Comparison of ENCODE assay signal across 18 cellular contexts in genomic region chr3:37443363-37444035, GRCh38. TPM values are rescaled to one million over a fixed set of nuclear protein-coding genes. Genes with fewer than 3 reads are reported as not detected.
DNase-seq lines count a peak whose midpoint lies in the region; ATAC-seq, FAIRE-seq and TF ChIP-seq lines count a peak whose summit lies in the region.
"Had no signal": no experiment of that assay in that cellular context is flagged by ENCODE, and none has a peak within 500 bp of the region (broad histone marks: within the 10 kb centered on the region; RNA-seq: fewer than 3 reads in every experiment).

No MANE protein-coding gene starts in this region.

- H3K4me2 ChIP-seq in HepG2 (ENCODE audit: low read depth, low read length): no peak overlapping the region
- H3K4me2 ChIP-seq: BLaER1 had no signal

- CTCF ChIA-PET in HepG2 (lab: Yijun Ruan, JAX; ENCODE audit: low intra/inter-chr PET ratio, low total read pairs): no interaction called here

- no peaks in the 10 kb centered on the region for H4K20me1 ChIP-seq in HepG2 (ENCODE audit: insufficient read depth, low read length)
- H4K20me1 ChIP-seq: BLaER1 had no signal

- FAIRE-seq in HepG2 (lab: Jason Lieb, UNC) (no peak), bronchial epithelial cell (lab: Jason Lieb, UNC) (no peak)

- TF ChIP-seq CTCF in HepG2 (CRISPR knock-in tag; IDR thresholded peaks at IDR 0.05): no peak
- no peak for TF ChIP-seq CTCF in right lobe of liver (IDR thresholded peaks at IDR 0.05)
- TF ChIP-seq CTCF in bronchial epithelial cell (IDR thresholded peaks at IDR 0.05; ENCODE audit: insufficient read depth, low read length, severe bottlenecking): no peak
- no peak for TF ChIP-seq CTCF in lower lobe of right lung (IDR thresholded peaks at IDR 0.05)

- no peaks in the 10 kb centered on the region for H3K36me3 ChIP-seq in HepG2 (replicated peaks in 1 of 2; ENCODE audit: control insufficient read depth in 1 of 2, insufficient read depth in 2 of 2, low read length in 2 of 2)
- H3K36me3 ChIP-seq in right lobe of liver: no peaks in the 10 kb centered on the region
- H3K36me3 ChIP-seq in bronchial epithelial cell (ENCODE audit: control insufficient read depth, insufficient read depth, low read length): no peaks in the 10 kb centered on the region
- H3K36me3 ChIP-seq in lower lobe of right lung: no peaks in the 10 kb centered on the region
- H3K36me3 ChIP-seq: BLaER1 had no signal

- ATAC-seq in HepG2: no peak
- ATAC-seq in right lobe of liver: no peak
- peak; percentile 63 to 82 for ATAC-seq in lower lobe of right lung
- ATAC-seq in GM18873 (IDR thresholded peaks at IDR 0.05; ENCODE audit: low FRiP score, unreplicated experiment): no peak
- ATAC-seq in HG03108 (IDR thresholded peaks at IDR 0.05; ENCODE audit: unreplicated experiment): no peak

- DNase-seq in HepG2 (ENCODE audit: low spot score) (no peak), right lobe of liver (no peak), bronchial epithelial cell (ENCODE audit: low read depth) (peak; percentile 37), lower lobe of right lung (no peak), NCI-H1048 (lab: John Stamatoyannopoulos, UW) (no peak)
- DNase-seq in activated CD4-positive, CD25-positive, alpha-beta regulatory T cell (lab: John Stamatoyannopoulos, UW): no peak
- DNase-seq: 8988T; CD8-positive, alpha-beta memory T cell; DMS 273 treated with DMSO at 0.1 percent for 48 hours; H7; MV-4-11; NCI-H1436 treated with DMSO at 0.1 percent for 48 hours; NCI-H2029 treated with DMSO at 0.1 percent for 48 hours; NCI-H2171 treated with DMSO at 0.1 percent for 48 hours; NCI-H446 treated with DMSO at 0.1 percent for 48 hours had no signal

- H3K9me3 ChIP-seq in HepG2 (ENCODE audit: low read length) (no peaks in the 10 kb centered on the region), right lobe of liver (no peaks in the 10 kb centered on the region), lower lobe of right lung (no peaks in the 10 kb centered on the region)
- H3K9me3 ChIP-seq: BLaER1 had no signal

- no peaks in the 10 kb centered on the region for H3K79me2 ChIP-seq in HepG2 (ENCODE audit: insufficient read depth, low read length)

- no peak overlapping the region for H3K27ac ChIP-seq in HepG2 (ENCODE audit: extremely low read length, insufficient read depth, low read length)
- H3K27ac ChIP-seq in right lobe of liver: no peak overlapping the region
- H3K27ac ChIP-seq in lower lobe of right lung: no peak overlapping the region
- H3K27ac ChIP-seq: BLaER1 had no signal

- H3K4me3 ChIP-seq in HepG2 (replicated peaks in 1 of 3; ENCODE audit: insufficient read depth in 1 of 3, low read depth in 2 of 3, low read length in 3 of 3) (no peak overlapping the region), right lobe of liver (no peak overlapping the region), bronchial epithelial cell (ENCODE audit: low read depth, low read length) (no peak overlapping the region), lower lobe of right lung (no peak overlapping the region)
- H3K4me3 ChIP-seq: BLaER1 had no signal

- 74% methylated on average over 13 of the region's 13 CpGs for WGBS in HepG2 (ENCODE audit: low lambda C conversion rate)
- 86% methylated on average over 13 of the region's 13 CpGs for WGBS in right lobe of liver (ENCODE audit: insufficient coverage, low coverage, low lambda C conversion rate, missing lambda C conversion rate)

- in situ Hi-C loops in HepG2 (cut with HindIII; ENCODE audit: extremely low pct_ligation_motif_present, low pct_unique_long_range_greater_than_20kb): no loop called here

- H3K27me3 ChIP-seq in HepG2 (ENCODE audit: control insufficient read depth in 1 of 2, insufficient read depth in 2 of 2, low read length in 2 of 2): peaks cover 0 to 10% of the 10 kb centered on the region in 2 experiments; a peak in 1 of 5 replicates
- no peaks in the 10 kb centered on the region for H3K27me3 ChIP-seq in right lobe of liver
- H3K27me3 ChIP-seq in bronchial epithelial cell (ENCODE audit: control insufficient read depth, insufficient read depth, low read length): peaks cover 4% of the 10 kb centered on the region
- no peaks in the 10 kb centered on the region for H3K27me3 ChIP-seq in lower lobe of right lung (ENCODE audit: low read depth)
- H3K27me3 ChIP-seq: BLaER1 had no signal

- POLR2A ChIA-PET in HepG2 (lab: Yijun Ruan, JAX): no interaction called here

- no peak overlapping the region for H3K9ac ChIP-seq in HepG2 (ENCODE audit: insufficient read depth, low read depth, low read length)
- H3K9ac ChIP-seq: BLaER1 had no signal

- TF ChIP-seq POLR2A in HepG2 (IDR thresholded peaks at IDR 0.05; ENCODE audit: insufficient read depth in 1 of 2, low read depth in 2 of 2, low read length in 2 of 2): no peak
- no peak for TF ChIP-seq POLR2A in right lobe of liver (IDR thresholded peaks at IDR 0.05)

- intact Hi-C loops in HepG2 (cut with micrococcal nuclease; ENCODE audit: unreplicated experiment): no loop called here
- intact Hi-C loops in right lobe of liver (cut with DNase I): no loop called here
- intact Hi-C loops in lower lobe of right lung (cut with DNase I): no loop called here

- H2AFZ ChIP-seq in HepG2 (ENCODE audit: low read length): no peak overlapping the region

- no peak for TF ChIP-seq EP300 in HepG2 (IDR thresholded peaks at IDR 0.05; ENCODE audit: low read depth in 2 of 2, low read length in 2 of 2)
- no peak for TF ChIP-seq EP300 in HepG2 (CRISPR knock-in tag; IDR thresholded peaks at IDR 0.05; ENCODE audit: borderline replicate concordance)

- BruUV-seq in HepG2 (replicated peaks; lab: Mats Ljungman, UMichigan): no TSS peak

- TF ChIP-seq RAD21 in HepG2 (CRISPR knock-in tag; IDR thresholded peaks at IDR 0.05): no peak

- H3K4me1 ChIP-seq in HepG2 (ENCODE audit: insufficient read depth, low read length): no peaks in the 10 kb centered on the region
- H3K4me1 ChIP-seq in right lobe of liver: no peaks in the 10 kb centered on the region
- H3K4me1 ChIP-seq in lower lobe of right lung: no peaks in the 10 kb centered on the region
- H3K4me1 ChIP-seq: BLaER1 had no signal

TF ChIP-seq in HepG2, 621 proteins besides CTCF, POLR2A, EP300 and RAD21 (continues in another document):
- TF ChIP-seq HNRNPLL (IDR thresholded peaks at IDR 0.05; ENCODE audit: low read depth, low read length, poor library complexity, severe bottlenecking): peak; percentile 48
- TF ChIP-seq KDM2A (CRISPR knock-in tag; IDR thresholded peaks at IDR 0.05; ENCODE audit: borderline replicate concordance, low read depth): peak; percentile 24; the same call in 1 of the 2 replicates
- no peak for TF ChIP-seq ZNF496 (CRISPR knock-in tag; IDR thresholded peaks at IDR 0.05; ENCODE audit: insufficient replicate concordance)
- TF ChIP-seq NFE2L1 (CRISPR knock-in tag; IDR thresholded peaks at IDR 0.05; ENCODE audit: borderline replicate concordance): no peak
- TF ChIP-seq MNT (IDR thresholded peaks at IDR 0.05): peak; percentile 93
- no peak for TF ChIP-seq IKZF5 (CRISPR knock-in tag; IDR thresholded peaks at IDR 0.05)
- TF ChIP-seq KMT2A (CRISPR knock-in tag; IDR thresholded peaks at IDR 0.05): no peak
- no peak for TF ChIP-seq NR3C1 (CRISPR knock-in tag; IDR thresholded peaks at IDR 0.05)

RNA-seq across cellular contexts. Expression of gene ITGA9, which starts 8.4 kb away (rescaled TPM):
- total RNA-seq in HepG2 (2016; rRNA removed; fragmentation: Illumina TruSeq; extraction: Trizol) (0.02 and 0.08 TPM in 2 replicates), right lobe of liver (10 to 100 TPM; 10.3 to 22.2 (median 14.4) TPM), bronchial epithelial cell (under 0.01 TPM in 1 of 2 replicates, not detected in the other), lower lobe of right lung (35.7 TPM)
- 0.10 TPM in 1 of 2 replicates, not detected in the other for total RNA-seq in HepG2 (2016; cell fraction: cytosol; rRNA removed; fragmentation: Illumina TruSeq; extraction: Trizol; ENCODE audit: low read depth)
- 0.06 and 0.12 TPM in 2 replicates for total RNA-seq in HepG2 (2016; cell fraction: insoluble cytoplasmic fraction; rRNA removed; fragmentation: Illumina TruSeq; extraction: Trizol)
- total RNA-seq in HepG2 (2016; cell fraction: membrane; rRNA removed; fragmentation: Illumina TruSeq; extraction: Trizol): not detected in 2 replicates
- 0.19 TPM in 1 of 2 replicates, not detected in the other for total RNA-seq in HepG2 (2016; cell fraction: nucleus; rRNA removed; fragmentation: Illumina TruSeq; extraction: Trizol)
- polyA plus RNA-seq in HepG2 (2011; rRNA removed): 0.01 and 0.09 TPM in 2 replicates
- polyA plus RNA-seq in HepG2 (2011; cell fraction: cytosol; rRNA removed): 0.03 TPM in 1 of 2 replicates, not detected in the other
- polyA plus RNA-seq in HepG2 (2011; cell fraction: nucleus; rRNA removed): 0.06 and 0.14 TPM in 2 replicates
- 0.09 and 0.17 TPM in 2 replicates for polyA plus RNA-seq in HepG2 (2012)
- polyA plus RNA-seq in HepG2 (2016; cell fraction: cytosol; fragmentation: Illumina TruSeq; extraction: Trizol; ENCODE audit: low read depth): not detected in 2 replicates
- polyA plus RNA-seq in HepG2 (2016; cell fraction: insoluble cytoplasmic fraction; fragmentation: Illumina TruSeq; extraction: Trizol; ENCODE audit: low read depth): not detected in 2 replicates
- polyA plus RNA-seq in HepG2 (2016; cell fraction: membrane; fragmentation: Illumina TruSeq; extraction: Trizol; ENCODE audit: low read depth): not detected in 2 replicates
- polyA plus RNA-seq in HepG2 (2016; cell fraction: nucleus; fragmentation: Illumina TruSeq; extraction: Trizol; ENCODE audit: insufficient read depth, low read depth): 0.56 TPM in 1 of 2 replicates, not detected in the other
- 0.07 and 0.14 TPM in 2 replicates for polyA minus RNA-seq in HepG2 (2011; rRNA and poly(A)+ RNA removed; ENCODE audit: low replicate concordance)
- polyA minus RNA-seq in HepG2 (2011; cell fraction: cytosol; rRNA and poly(A)+ RNA removed): not detected in 2 replicates
- polyA minus RNA-seq in HepG2 (2011; cell fraction: nucleus; rRNA and poly(A)+ RNA removed): 0.25 and 0.39 TPM in 2 replicates
- polyA plus RNA-seq: CD8-positive, alpha-beta memory T cell had no signal

Comparison
In these comparisons a context has a peak if more than half of its experiments do, and no peak if none do; other contexts are left out.
1. RNA of gene ITGA9, which starts 8.4 kb away (total RNA-seq): 35.7 TPM in lower lobe of right lung (single experiment) and 10.3 to 22.2 TPM in right lobe of liver; 0.02 to 0.19 TPM in HepG2 and under 0.01 TPM in bronchial epithelial cell; every median in the first group is over 4 times any median in the second.
2. ATAC-seq: peak in lower lobe of right lung (2 of 2); none in HepG2 (single experiment), right lobe of liver (0 of 4), GM18873 (single experiment) and HG03108 (single experiment).